11 cellular contexts compared by ENCODE assay signal in the genomic region with DNA sequence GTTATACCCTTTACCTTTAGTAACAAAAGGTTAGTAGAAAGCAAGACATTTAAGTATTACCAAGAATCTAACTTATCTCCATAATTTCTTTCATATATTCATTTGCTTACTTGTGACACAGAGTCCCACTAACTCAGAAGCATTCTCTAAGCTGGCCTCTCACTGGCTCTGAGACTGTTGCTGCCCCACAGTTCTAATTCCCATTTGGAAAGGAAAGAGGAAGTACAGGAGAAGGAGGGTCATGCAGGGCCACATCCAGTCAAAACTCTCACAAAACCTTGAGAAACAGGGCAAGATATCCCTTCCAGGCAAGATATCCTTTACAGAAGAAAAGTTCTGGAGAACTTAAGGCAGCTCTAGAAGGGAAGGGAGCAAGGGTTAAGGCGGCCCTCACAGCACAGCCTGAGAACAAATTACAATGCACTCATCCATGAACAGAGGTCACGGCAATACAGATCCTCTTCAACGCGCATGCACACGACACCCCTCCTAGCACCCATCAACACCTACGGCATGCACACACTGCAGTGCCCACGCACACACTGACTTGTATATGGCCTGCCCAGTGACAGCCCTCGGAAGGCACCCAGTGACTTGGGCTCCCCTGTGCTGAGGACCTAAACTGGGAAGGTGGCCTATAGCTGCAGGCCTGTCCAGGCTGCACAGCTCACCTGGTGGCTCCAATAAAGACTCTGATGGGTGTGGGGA. TPM values are rescaled to one million over a fixed set of nuclear protein-coding genes. Genes with fewer than 3 reads are reported as not detected.
DNase-seq lines count a peak whose midpoint lies in the region; ATAC-seq and TF ChIP-seq lines count a peak whose summit lies in the region.
"Had no signal": no experiment of that assay in that cellular context is flagged by ENCODE, and none has a peak within 500 bp of the region (broad histone marks: within the 10 kb centered on the region; RNA-seq: fewer than 3 reads in every experiment).

No MANE protein-coding gene starts in this region.

- H3K27me3 Mint-ChIP-seq in osteocyte (ENCODE audit: unreplicated experiment), result no peaks in the 10 kb centered on the region

- no peak overlapping the region for H3K27ac Mint-ChIP-seq in osteocyte (ENCODE audit: unreplicated experiment)

- no peak overlapping the region for H3K27ac ChIP-seq in right cardiac atrium (ENCODE audit: low read length)

- H3K27me3 ChIP-seq in right cardiac atrium (ENCODE audit: control insufficient read depth, insufficient read depth), result no peaks in the 10 kb centered on the region

- H3K4me1 Mint-ChIP-seq in osteocyte (ENCODE audit: unreplicated experiment), result peaks cover 10% of the 10 kb centered on the region

- peak; percentile 49 for ATAC-seq in GM18520 (IDR thresholded peaks at IDR 0.05; ENCODE audit: unreplicated experiment)
- peak; percentile 70 for ATAC-seq in GM21515 (IDR thresholded peaks at IDR 0.05; ENCODE audit: unreplicated experiment)
- peak; percentile 60 for ATAC-seq in HG03354 (IDR thresholded peaks at IDR 0.05; ENCODE audit: poor library complexity, severe bottlenecking, unreplicated experiment)
- peak; percentile 18 to 56 for ATAC-seq in right cardiac atrium

- no peak overlapping the region for H3K4me3 ChIP-seq in right cardiac atrium (ENCODE audit: low read length)

- 69% methylated on average over 8 of the region's 8 CpGs for WGBS in right cardiac atrium

- no peaks in the 10 kb centered on the region for H3K4me1 ChIP-seq in right cardiac atrium (ENCODE audit: control insufficient read depth, insufficient read depth, low read length)

- intact Hi-C loops in right cardiac atrium (cut with DNase I), result no loop called here

- H3K9me3 Mint-ChIP-seq in osteocyte (ENCODE audit: unreplicated experiment), result no peaks in the 10 kb centered on the region

- H3K4me3 Mint-ChIP-seq in osteocyte (ENCODE audit: unreplicated experiment), result no peak overlapping the region

- no peak for TF ChIP-seq CTCF in osteocyte (IDR thresholded peaks at IDR 0.05)

- H3K9me3 ChIP-seq in right cardiac atrium (ENCODE audit: control insufficient read depth, low read length), result no peaks in the 10 kb centered on the region

- peaks cover 25% of the 10 kb centered on the region for H3K36me3 Mint-ChIP-seq in osteocyte (ENCODE audit: unreplicated experiment)

- no peak for DNase-seq in right cardiac atrium
- no peak for DNase-seq in osteocyte (ENCODE audit: extremely low spot score, unreplicated experiment)
- DNase-seq in activated CD8-positive, alpha-beta memory T cell treated with anti-CD3 and anti-CD28 coated beads, Interleukin-2, amount 50 U/mL, for 4 hours, result no peak
- no peak for DNase-seq in activated gamma-delta T cell (lab: John Stamatoyannopoulos, UW)
- no peak for DNase-seq in NK-92 (lab: John Stamatoyannopoulos, UW; ENCODE audit: unreplicated experiment)
- DNase-seq: central memory CD4-positive, alpha-beta T cell; DMS153; NCI-H1930 had no signal

RNA-seq across cellular contexts. Expression of a gene that starts 13.0 kb away (rescaled TPM):
- total RNA-seq in right cardiac atrium (1 to 10 TPM; 3.9 to 9.2 (median 4.6) TPM), osteocyte (2.7 and 4.0 TPM in 2 replicates)
- 1.6 TPM for polyA plus RNA-seq in right cardiac atrium
